Comparison of ENCODE assay signal across 11 cellular contexts in genomic region chr15:67832031-67832551, GRCh38. TPM values are rescaled to one million over a fixed set of nuclear protein-coding genes. Genes with fewer than 3 reads are reported as not detected.
A peak's percentile ranks its signal among the peaks of the same experiment; 100 is the strongest.
DNase-seq lines count a peak whose midpoint lies in the region; ATAC-seq, FAIRE-seq and TF ChIP-seq lines count a peak whose summit lies in the region.
"Had no signal": no experiment of that assay in that cellular context is flagged by ENCODE, and none has a peak within 500 bp of the region (broad histone marks: within the 10 kb centered on the region; RNA-seq: fewer than 3 reads in every experiment).

No MANE protein-coding gene starts in this region.

- H3K9me3 Mint-ChIP-seq in activated T-cell treated with anti-CD3 and anti-CD28 coated beads, Interleukin-2, amount 50 U/mL, for 4 hours: no peaks in the 10 kb centered on the region

- no peak overlapping the region for H3K27ac ChIP-seq in transverse colon
- no peak overlapping the region for H3K27ac ChIP-seq in pancreas
- H3K27ac ChIP-seq in foreskin keratinocyte: no peak overlapping the region
- H3K27ac ChIP-seq: breast epithelium had no signal

- FAIRE-seq in pancreas (lab: Jason Lieb, UNC): no peak

- peaks cover 74% of the 10 kb centered on the region for H3K27me3 Mint-ChIP-seq in activated T-cell treated with anti-CD3 and anti-CD28 coated beads, Interleukin-2, amount 50 U/mL, for 4 hours (ENCODE audit: low read depth)

- no peak for ATAC-seq in activated T-cell treated with anti-CD3 and anti-CD28 coated beads, Interleukin-2, amount 50 U/mL, for 4 hours
- no peak for ATAC-seq in pancreas
- no peak for ATAC-seq in foreskin keratinocyte

- H3K4me3 ChIP-seq in transverse colon: no peak overlapping the region
- no peak overlapping the region for H3K4me3 ChIP-seq in pancreas
- H3K4me3 ChIP-seq: lung had no signal

- intact Hi-C loops in transverse colon (cut with DNase I; ENCODE audit: low total_unique reads) (loop anchor here (10.0 kb wide), 1 partner anchor 367 kb away; no protein-coding TSS in a partner anchor), pancreas (cut with DNase I) (loop anchor here in 2 of 3 donors (5.0 to 10.0 kb wide), 2 partner anchors 367 to 375 kb away; no protein-coding TSS in a partner anchor)

- no peak overlapping the region for H3K4me3 Mint-ChIP-seq in activated T-cell treated with anti-CD3 and anti-CD28 coated beads, Interleukin-2, amount 50 U/mL, for 4 hours

- 37% methylated on average over 9 of the region's 9 CpGs; no CpG with 5 or more reads in 1 of the 2 donors for WGBS in transverse colon (ENCODE audit: low coverage in 1 of 2), 2 donors
- 51 to 53% methylated on average over 9 of the region's 9 CpGs for WGBS in pancreas, 2 donors

- H3K4me1 ChIP-seq in transverse colon: peaks cover 44 to 73% (median 62%) of the 10 kb centered on the region in 4 donors
- peaks cover 0 to 8% (median 7%) of the 10 kb centered on the region in 3 donors for H3K4me1 ChIP-seq in pancreas
- no peaks in the 10 kb centered on the region for H3K4me1 ChIP-seq in foreskin keratinocyte

- TF ChIP-seq POLR2A in transverse colon (IDR thresholded peaks at IDR 0.05): no peak

- H3K27me3 ChIP-seq in transverse colon (peaks cover 92% of the 10 kb centered on the region), pancreas (peaks cover 0 to 46% (median 8%) of the 10 kb centered on the region in 4 donors), foreskin keratinocyte (peaks cover 98% of the 10 kb centered on the region)

- H3K4me1 Mint-ChIP-seq in activated T-cell treated with anti-CD3 and anti-CD28 coated beads, Interleukin-2, amount 50 U/mL, for 4 hours (ENCODE audit: low read depth): peaks cover 43% of the 10 kb centered on the region

- in situ Hi-C loops in transverse colon (cut with MboI; ENCODE audit: low pct_ligation_motif_present in 1 of 4, low pct_unique_long_range_greater_than_20kb in 1 of 4, low sequenced_read_pairs in 3 of 4): loop anchor here (10.0 to 25.0 kb wide), 5 partner anchors 317 to 895 kb away; no protein-coding TSS in a partner anchor

- TF ChIP-seq EP300 in transverse colon (IDR thresholded peaks at IDR 0.05; ENCODE audit: low read depth): no peak

- peak; percentile 62 for DNase-seq in activated effector memory CD4-positive, alpha-beta T cell treated with anti-CD3 and anti-CD28 coated beads, Interleukin-2, amount 50 U/mL, for 16 hours
- no peak for DNase-seq in activated effector memory CD4-positive, alpha-beta T cell treated with Interleukin-2 at 50 U/mL for 16 hours
- DNase-seq in NCI-H226 (peak; percentile 52), dermis blood vessel endothelial cell (peak; percentile 37), transverse colon (no peak), pancreas (no peak), foreskin keratinocyte (no peak)
- no peak for DNase-seq in activated T-cell treated with anti-CD3 and anti-CD28 coated beads, Interleukin-2, amount 50 U/mL, for 4 hours
- DNase-seq: T-helper 2 cell had no signal

- H3K36me3 ChIP-seq in transverse colon (no peaks in the 10 kb centered on the region), pancreas (no peaks in the 10 kb centered on the region)
- H3K36me3 ChIP-seq: breast epithelium had no signal

- H3K9me3 ChIP-seq in transverse colon (no peaks in the 10 kb centered on the region), pancreas (no peaks in the 10 kb centered on the region)
- H3K9me3 ChIP-seq: breast epithelium had no signal

- TF ChIP-seq CTCF in transverse colon (IDR thresholded peaks at IDR 0.05) (peak in 3 of 5 experiments; percentile 18 to 27 (median 21)), pancreas (IDR thresholded peaks at IDR 0.05) (no peak), foreskin keratinocyte (conservative IDR thresholded peaks at IDR 0.05) (no peak)

- H3K36me3 Mint-ChIP-seq in activated T-cell treated with anti-CD3 and anti-CD28 coated beads, Interleukin-2, amount 50 U/mL, for 4 hours (ENCODE audit: insufficient read depth): no peaks in the 10 kb centered on the region

RNA-seq across cellular contexts. Expression of gene SKOR1, which starts 6.8 kb away (rescaled TPM):
- total RNA-seq in dermis blood vessel endothelial cell (0.05 TPM in 1 of 2 replicates, not detected in the other), transverse colon (under 1 TPM in 2 of 4 donors, not detected in 2; 0.27 to 0.79 TPM), pancreas (under 1 TPM; 0.09 to 0.47 (median 0.33) TPM), foreskin keratinocyte (not detected in 2 replicates)
- total RNA-seq in activated T-cell treated with anti-CD3 and anti-CD28 coated beads, Interleukin-2, amount 50 U/mL, for 4 hours: under 1 TPM; 0.15 to 0.34 (median 0.33) TPM
- polyA plus RNA-seq in pancreas (under 1 TPM; 0.30 to 0.54 TPM), foreskin keratinocyte (0.01 TPM in 1 of 2 replicates, not detected in the other)

RNA-seq across cellular contexts. Expression of gene RNU6-1, which starts 7.8 kb away (rescaled TPM):
- total RNA-seq in dermis blood vessel endothelial cell: not detected in 2 replicates
- total RNA-seq in transverse colon: not detected
- total RNA-seq in activated T-cell treated with anti-CD3 and anti-CD28 coated beads, Interleukin-2, amount 50 U/mL, for 4 hours: not detected
- not detected for total RNA-seq in pancreas
- not detected for polyA plus RNA-seq in pancreas
- total RNA-seq in foreskin keratinocyte: not detected in 2 replicates
- polyA plus RNA-seq in foreskin keratinocyte: not detected in 2 replicates
- total RNA-seq: breast epithelium, lung had no signal
- polyA plus RNA-seq: lung had no signal

Comparison
In these comparisons a context has a peak if more than half of its experiments do, and no peak if none do; other contexts are left out.
1. DNase-seq: peak in activated effector memory CD4-positive, alpha-beta T cell treated with anti-CD3 and anti-CD28 coated beads, Interleukin-2, amount 50 U/mL, for 16 hours (single experiment), NCI-H226 (single experiment) and dermis blood vessel endothelial cell (single experiment); none in activated effector memory CD4-positive, alpha-beta T cell treated with Interleukin-2 at 50 U/mL for 16 hours (single experiment), transverse colon (single experiment), activated T-cell treated with anti-CD3 and anti-CD28 coated beads, Interleukin-2, amount 50 U/mL, for 4 hours (single experiment), pancreas (0 of 6) and foreskin keratinocyte (0 of 2).
2. CTCF ChIP-seq: peak in transverse colon (3 of 5); none in pancreas (0 of 4) and foreskin keratinocyte (single experiment).